Comparison of ENCODE assay signal across 8 cellular contexts in the genomic region with DNA sequence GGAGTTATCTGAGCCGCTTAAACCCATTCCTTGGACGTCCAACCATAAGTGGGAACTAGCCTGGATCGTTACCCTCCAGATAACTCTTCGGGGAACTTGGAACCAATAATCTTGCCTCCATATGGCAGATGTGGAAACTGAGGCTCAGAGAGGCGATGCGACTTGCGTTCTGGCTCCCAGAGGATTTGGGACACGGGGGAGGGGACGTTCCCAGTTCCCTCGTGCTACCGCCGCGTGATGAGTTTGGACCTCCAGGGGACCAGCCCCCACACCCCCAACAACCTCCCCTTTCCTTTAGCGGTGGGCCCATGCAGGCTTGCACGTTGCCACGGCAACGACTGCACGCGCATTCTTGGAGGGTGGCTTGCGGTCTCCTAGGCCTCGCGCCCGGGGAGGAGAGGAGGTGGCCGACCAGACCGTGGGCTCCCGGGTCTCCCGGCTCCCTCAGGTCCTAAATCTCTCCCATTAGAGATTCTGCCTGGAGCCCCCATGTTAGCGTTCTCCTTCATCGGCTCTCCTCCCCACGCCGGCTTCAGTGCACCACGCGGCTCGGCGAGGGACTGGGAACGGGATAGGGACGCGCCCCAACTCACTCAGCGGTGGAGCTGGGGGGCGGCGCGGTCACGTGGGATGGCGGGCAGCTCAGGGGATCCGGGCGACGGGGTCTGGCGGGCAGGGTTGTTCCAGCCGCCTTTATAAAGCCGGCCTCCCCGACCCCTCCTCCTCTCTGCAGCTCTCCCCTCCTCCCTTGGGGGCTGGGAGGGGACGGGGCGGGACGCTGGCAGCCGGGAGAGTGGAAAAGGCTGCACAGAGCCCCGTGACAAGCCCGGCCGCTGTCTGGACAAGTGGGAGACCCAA. TPM values are rescaled to one million over a fixed set of nuclear protein-coding genes. Genes with fewer than 3 reads are reported as not detected.
DNase-seq lines count a peak whose midpoint lies in the region; ATAC-seq and TF ChIP-seq lines count a peak whose summit lies in the region.

A gene with protein sequence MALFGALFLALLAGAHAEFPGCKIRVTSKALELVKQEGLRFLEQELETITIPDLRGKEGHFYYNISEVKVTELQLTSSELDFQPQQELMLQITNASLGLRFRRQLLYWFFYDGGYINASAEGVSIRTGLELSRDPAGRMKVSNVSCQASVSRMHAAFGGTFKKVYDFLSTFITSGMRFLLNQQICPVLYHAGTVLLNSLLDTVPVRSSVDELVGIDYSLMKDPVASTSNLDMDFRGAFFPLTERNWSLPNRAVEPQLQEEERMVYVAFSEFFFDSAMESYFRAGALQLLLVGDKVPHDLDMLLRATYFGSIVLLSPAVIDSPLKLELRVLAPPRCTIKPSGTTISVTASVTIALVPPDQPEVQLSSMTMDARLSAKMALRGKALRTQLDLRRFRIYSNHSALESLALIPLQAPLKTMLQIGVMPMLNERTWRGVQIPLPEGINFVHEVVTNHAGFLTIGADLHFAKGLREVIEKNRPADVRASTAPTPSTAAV (minus strand): TSS at position 670 of the 858 bp plus-strand sequence. CDS start 703 bp downstream, outside the sequence.

- H3K36me3 ChIP-seq in hepatocyte (replicated peaks; ENCODE audit: insufficient read depth, low read depth), result no peaks in the 10 kb centered on the region

- peak; percentile 52 for DNase-seq in NCI-H146 (lab: John Stamatoyannopoulos, UW)
- no peak for DNase-seq in NCI-H146 treated with DMSO at 0.1 percent for 48 hours (lab: John Stamatoyannopoulos, UW; ENCODE audit: unreplicated experiment)
- peak; percentile 43 for DNase-seq in OCI-M2 (lab: John Stamatoyannopoulos, UW; ENCODE audit: unreplicated experiment)
- peak; percentile 75 for DNase-seq in astrocyte of the spinal cord (ENCODE audit: low read depth, low spot score)
- peak; percentile 77 for DNase-seq in hepatocyte (ENCODE audit: low spot score)
- peak; percentile 95 for DNase-seq in posterior vena cava (ENCODE audit: low spot score)
- DNase-seq in NCI-H510A treated with DMSO at 0.1 percent for 48 hours (lab: John Stamatoyannopoulos, UW), result no peak

- no peaks in the 10 kb centered on the region for H3K79me2 ChIP-seq in hepatocyte

- H3K4me1 ChIP-seq in hepatocyte (ENCODE audit: insufficient read depth), result peaks cover 10% of the 10 kb centered on the region

- H3K27ac ChIP-seq in hepatocyte, result peak within 1 kb of the TSS; percentile 73

- WGBS in hepatocyte (ENCODE audit: low lambda C conversion rate, missing lambda C conversion rate), result 3% methylated on average over 35 of the region's 58 CpGs

- H3K4me3 ChIP-seq in astrocyte of the spinal cord (ENCODE audit: low read depth, low read length) (peak within 1 kb of the TSS; percentile 56), hepatocyte (peak within 1 kb of the TSS; percentile 49)

- peak within 1 kb of the TSS; percentile 94 for H3K4me2 ChIP-seq in hepatocyte

- in situ Hi-C loops in astrocyte of the spinal cord (cut with HindIII; ENCODE audit: low sequenced_read_pairs), result no loop called here

- H3K27me3 ChIP-seq in hepatocyte, result no peaks in the 10 kb centered on the region

- no peaks in the 10 kb centered on the region for H4K20me1 ChIP-seq in hepatocyte (ENCODE audit: insufficient read depth, poor library complexity, severe bottlenecking)

- H2AFZ ChIP-seq in hepatocyte, result peak within 1 kb of the TSS; percentile 50

- TF ChIP-seq CTCF in astrocyte of the spinal cord (IDR thresholded peaks at IDR 0.05; ENCODE audit: low read depth, low read length) (no peak), hepatocyte (IDR thresholded peaks at IDR 0.05; ENCODE audit: poor library complexity) (no peak)

- H3K9me2 ChIP-seq in hepatocyte (replicated peaks; ENCODE audit: insufficient read depth), result no peaks in the 10 kb centered on the region

- no peak for ATAC-seq in HG02938 (IDR thresholded peaks at IDR 0.05; ENCODE audit: unreplicated experiment)

- intact Hi-C loops in posterior vena cava (cut with DNase I), result no loop called here

- no peaks in the 10 kb centered on the region for H3K9me3 ChIP-seq in hepatocyte (ENCODE audit: low read depth)

RNA-seq across cellular contexts. Expression of the gene that starts here (rescaled TPM):
- total RNA-seq in hepatocyte, result 144 and 176 TPM in 2 replicates
- polyA plus RNA-seq in hepatocyte, result 623 and 823 TPM in 2 replicates
- 100 to 1,000 TPM; 134 to 689 TPM for total RNA-seq in posterior vena cava

Comparison
In these comparisons a context has a peak if more than half of its experiments do, and no peak if none do; other contexts are left out.
1. DNase-seq: peak in NCI-H146 (single experiment), OCI-M2 (single experiment), astrocyte of the spinal cord (single experiment), hepatocyte (single experiment) and posterior vena cava (single experiment); none in NCI-H146 treated with DMSO at 0.1 percent for 48 hours (single experiment) and NCI-H510A treated with DMSO at 0.1 percent for 48 hours (single experiment).